Comparison of ENCODE assay signal across 11 cellular contexts in genomic region chr1:176119549-176119948, GRCh38.
DNase-seq lines count a peak whose midpoint lies in the region; ATAC-seq and FAIRE-seq lines count a peak whose summit lies in the region.
"Had no signal": no experiment of that assay in that cellular context is flagged by ENCODE, and none has a peak within 500 bp of the region (broad histone marks: within the 10 kb centered on the region; RNA-seq: fewer than 3 reads in every experiment).

No MANE protein-coding gene starts in this region.

- H3K4me3 Mint-ChIP-seq in memory B cell: no peak overlapping the region
- H3K4me3 Mint-ChIP-seq: brain; nephron; stimulated activated naive B cell treated with anti-CD40 and anti-IgM and Interleukin-4, amounts not matched to agents 10 μg/mL and 1 μg/mL and 100 μg/mL, for 72 hours had no signal

- H3K9me3 Mint-ChIP-seq in memory B cell: peaks cover 5% of the 10 kb centered on the region

- no peaks in the 10 kb centered on the region for H3K27me3 Mint-ChIP-seq in memory B cell
- H3K27me3 Mint-ChIP-seq: brain; stimulated activated naive B cell treated with anti-CD40 and anti-IgM and Interleukin-4, amounts not matched to agents 10 μg/mL and 1 μg/mL and 100 μg/mL, for 72 hours had no signal

- FAIRE-seq in TTC549 (lab: Jason Lieb, UNC): peak; percentile 91

- H3K4me1 Mint-ChIP-seq in memory B cell: no peaks in the 10 kb centered on the region
- H3K4me1 Mint-ChIP-seq: brain; nephron; stimulated activated naive B cell treated with anti-CD40 and anti-IgM and Interleukin-4, amounts not matched to agents 10 μg/mL and 1 μg/mL and 100 μg/mL, for 72 hours had no signal

- DNase-seq in DMS53 (lab: John Stamatoyannopoulos, UW): peak; percentile 33
- DNase-seq in DMS53 treated with DMSO at 0.1 percent for 48 hours (lab: John Stamatoyannopoulos, UW; ENCODE audit: unreplicated experiment): no peak
- DNase-seq in memory B cell (ENCODE audit: low spot score in 2 of 2): no peak
- DNase-seq in retina: no peak
- DNase-seq: stimulated activated naive B cell treated with anti-CD40 and anti-IgM and Interleukin-4, amounts not matched to agents 10 μg/mL and 1 μg/mL and 100 μg/mL, for 72 hours had no signal

- H3K27ac Mint-ChIP-seq in memory B cell: peak overlapping the region; percentile 49
- H3K27ac Mint-ChIP-seq: brain; nephron; stimulated activated naive B cell treated with anti-CD40 and anti-IgM and Interleukin-4, amounts not matched to agents 10 μg/mL and 1 μg/mL and 100 μg/mL, for 72 hours had no signal

- H3K36me3 Mint-ChIP-seq in memory B cell: peaks cover 31% of the 10 kb centered on the region

- peak; percentile 69 for ATAC-seq in HG02943 (IDR thresholded peaks at IDR 0.05; ENCODE audit: low read depth, unreplicated experiment)
- no peak for ATAC-seq in memory B cell (ENCODE audit: low read depth)
- ATAC-seq in HG03175 (IDR thresholded peaks at IDR 0.05; ENCODE audit: unreplicated experiment): no peak
- no peak for ATAC-seq in HG03097 (IDR thresholded peaks at IDR 0.05; ENCODE audit: low FRiP score, unreplicated experiment)
- ATAC-seq: stimulated activated naive B cell treated with anti-CD40 and anti-IgM and Interleukin-4, amounts not matched to agents 10 μg/mL and 1 μg/mL and 100 μg/mL, for 72 hours had no signal
